Comparison of ENCODE assay signal across 1 cellular context in the genomic region with DNA sequence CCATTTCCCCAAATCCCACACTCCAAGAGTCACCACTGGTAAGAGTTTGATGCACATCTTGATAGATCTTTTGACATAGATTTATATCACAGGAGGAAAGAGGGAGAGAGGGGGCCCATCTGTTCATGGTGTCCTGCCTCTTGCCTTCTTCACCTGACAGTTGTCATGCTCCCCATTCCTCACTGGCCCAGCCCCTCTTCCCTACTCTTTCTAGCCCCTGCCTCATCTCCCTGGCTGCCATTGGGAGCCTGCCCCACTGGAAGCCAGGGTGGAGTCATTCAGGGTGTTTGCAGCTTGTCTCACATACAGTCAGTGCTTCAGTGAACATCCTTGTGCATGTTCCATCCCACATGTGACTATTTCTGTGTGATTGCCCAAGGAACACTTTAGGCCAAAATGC.
TF ChIP-seq lines count a peak whose summit lies in the region.

No MANE protein-coding gene starts in this region.

TF ChIP-seq in IMR-90, 13 proteins besides CTCF, POLR2A, EP300 and RAD21:
- TF ChIP-seq RFX5 (IDR thresholded peaks at IDR 0.05; ENCODE audit: low read depth, low read length) (no peak), MAZ (IDR thresholded peaks at IDR 0.05; ENCODE audit: borderline replicate concordance, low read depth, low read length) (no peak), FOS (IDR thresholded peaks at IDR 0.05; ENCODE audit: low read depth, low read length) (no peak), RCOR1 (IDR thresholded peaks at IDR 0.05; ENCODE audit: insufficient replicate concordance, low read length) (no peak), MAFK (IDR thresholded peaks at IDR 0.05; ENCODE audit: low read depth, low read length) (no peak), MXI1 (IDR thresholded peaks at IDR 0.05; ENCODE audit: borderline replicate concordance, low read depth, low read length) (no peak), CEBPB (IDR thresholded peaks at IDR 0.05; ENCODE audit: low read depth, low read length) (no peak)
- TF ChIP-seq, protein P1, sequence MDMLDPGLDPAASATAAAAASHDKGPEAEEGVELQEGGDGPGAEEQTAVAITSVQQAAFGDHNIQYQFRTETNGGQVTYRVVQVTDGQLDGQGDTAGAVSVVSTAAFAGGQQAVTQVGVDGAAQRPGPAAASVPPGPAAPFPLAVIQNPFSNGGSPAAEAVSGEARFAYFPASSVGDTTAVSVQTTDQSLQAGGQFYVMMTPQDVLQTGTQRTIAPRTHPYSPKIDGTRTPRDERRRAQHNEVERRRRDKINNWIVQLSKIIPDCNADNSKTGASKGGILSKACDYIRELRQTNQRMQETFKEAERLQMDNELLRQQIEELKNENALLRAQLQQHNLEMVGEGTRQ (IDR thresholded peaks at IDR 0.05; ENCODE audit: low read depth, low read length), result no peak
- TF ChIP-seq, protein P2, sequence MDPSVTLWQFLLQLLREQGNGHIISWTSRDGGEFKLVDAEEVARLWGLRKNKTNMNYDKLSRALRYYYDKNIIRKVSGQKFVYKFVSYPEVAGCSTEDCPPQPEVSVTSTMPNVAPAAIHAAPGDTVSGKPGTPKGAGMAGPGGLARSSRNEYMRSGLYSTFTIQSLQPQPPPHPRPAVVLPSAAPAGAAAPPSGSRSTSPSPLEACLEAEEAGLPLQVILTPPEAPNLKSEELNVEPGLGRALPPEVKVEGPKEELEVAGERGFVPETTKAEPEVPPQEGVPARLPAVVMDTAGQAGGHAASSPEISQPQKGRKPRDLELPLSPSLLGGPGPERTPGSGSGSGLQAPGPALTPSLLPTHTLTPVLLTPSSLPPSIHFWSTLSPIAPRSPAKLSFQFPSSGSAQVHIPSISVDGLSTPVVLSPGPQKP (IDR thresholded peaks at IDR 0.05; ENCODE audit: borderline replicate concordance, low read depth, low read length), result no peak
